ENCODE assay signal across 10 cellular contexts in genomic region chr18:58205087-58205779, GRCh38.
A peak's percentile ranks its signal among the peaks of the same experiment; 100 is the strongest.
DNase-seq lines count a peak whose midpoint lies in the region; ATAC-seq and TF ChIP-seq lines count a peak whose summit lies in the region.
"Had no signal": no experiment of that assay in that cellular context is flagged by ENCODE, and none has a peak within 500 bp of the region (broad histone marks: within the 10 kb centered on the region; RNA-seq: fewer than 3 reads in every experiment).

No MANE protein-coding gene starts in this region.

- H3K4me3 ChIP-seq in SJSA1: no peak overlapping the region
- no peak overlapping the region for H3K4me3 ChIP-seq in sigmoid colon
- H3K4me3 ChIP-seq: prostate gland had no signal

- TF ChIP-seq CTCF in sigmoid colon (IDR thresholded peaks at IDR 0.05): no peak

- no peaks in the 10 kb centered on the region for H3K27me3 ChIP-seq in SJSA1 (replicated peaks)
- no peaks in the 10 kb centered on the region for H3K27me3 ChIP-seq in sigmoid colon

- no peak for ATAC-seq in HG02763 (IDR thresholded peaks at IDR 0.05; ENCODE audit: unreplicated experiment)
- no peak for ATAC-seq in GM19328 (IDR thresholded peaks at IDR 0.05; ENCODE audit: unreplicated experiment)

- TF ChIP-seq EP300 in sigmoid colon (IDR thresholded peaks at IDR 0.05): no peak

- 74 to 83% methylated on average over 2 of the region's 2 CpGs for WGBS in sigmoid colon, 2 donors

- H3K4me1 ChIP-seq in SJSA1 (replicated peaks) (peaks cover 58% of the 10 kb centered on the region), sigmoid colon (peaks cover 0 to 76% (median 60%) of the 10 kb centered on the region in 4 donors)

- no peak for TF ChIP-seq POLR2A in sigmoid colon (IDR thresholded peaks at IDR 0.05)

- intact Hi-C loops in sigmoid colon (cut with DNase I): no loop called here

- H3K27ac ChIP-seq in SJSA1: peak overlapping the region; percentile 32
- H3K27ac ChIP-seq in sigmoid colon: peak overlapping the region; percentile 43 to 83 (median 78)
- H3K27ac ChIP-seq: prostate gland had no signal

- H3K36me3 ChIP-seq in SJSA1: no peaks in the 10 kb centered on the region
- no peaks in the 10 kb centered on the region for H3K36me3 ChIP-seq in sigmoid colon
- H3K36me3 ChIP-seq: prostate gland had no signal

- no peaks in the 10 kb centered on the region for H3K9me3 ChIP-seq in SJSA1 (replicated peaks)
- H3K9me3 ChIP-seq in sigmoid colon: no peaks in the 10 kb centered on the region
- H3K9me3 ChIP-seq: prostate gland had no signal

- DNase-seq in GM04503 (ENCODE audit: low read depth) (peak; percentile 65), SJSA1 (ENCODE audit: low read depth in 1 of 2, low spot score in 2 of 2) (peak; percentile 60 to 63), fibroblast of gingiva (ENCODE audit: low read depth) (peak; percentile 66), sigmoid colon (no peak)
- DNase-seq in stimulated activated naive CD4-positive, alpha-beta T cell (lab: John Stamatoyannopoulos, UW): no peak
- DNase-seq: activated CD4-positive, alpha-beta memory T cell treated with anti-CD3 and anti-CD28 coated beads, Interleukin-2, amount 10 ng/mL, durations not matched to agents 7 days and 5 days; activated naive CD8-positive, alpha-beta T cell treated with anti-CD3 and anti-CD28 coated beads for 36 hours had no signal

Comparison
In these comparisons a context has a peak if more than half of its experiments do, and no peak if none do; other contexts are left out.
1. DNase-seq: peak in GM04503 (single experiment), SJSA1 (2 of 2) and fibroblast of gingiva (single experiment); none in sigmoid colon (single experiment) and stimulated activated naive CD4-positive, alpha-beta T cell (0 of 6).